34 cellular contexts compared by ENCODE assay signal in genomic region chr7:133124974-133125373, GRCh38.
"Had no signal": no experiment of that assay in that cellular context is flagged by ENCODE, and none has a peak within 500 bp of the region (broad histone marks: within the 10 kb centered on the region; RNA-seq: fewer than 3 reads in every experiment).

No MANE protein-coding gene starts in this region.

- H3K4me1 ChIP-seq: SJCRH30 had no signal

- H3K4me1 Mint-ChIP-seq: activated CD4-positive, alpha-beta memory T cell treated with anti-CD3 and anti-CD28 coated beads, Interleukin-2, amount 10 ng/mL, durations not matched to agents 7 days and 5 days; activated CD8-positive, alpha-beta memory T cell treated with anti-CD3 and anti-CD28 coated beads, Interleukin-2, amount 10 ng/mL, durations not matched to agents 7 days and 5 days; activated naive CD8-positive, alpha-beta T cell treated with anti-CD3 and anti-CD28 coated beads for 36 hours; central memory CD8-positive, alpha-beta T cell had no signal

- H3K9me3 Mint-ChIP-seq: activated CD4-positive, alpha-beta memory T cell treated with anti-CD3 and anti-CD28 coated beads, Interleukin-2, amount 10 ng/mL, durations not matched to agents 7 days and 5 days; activated naive CD8-positive, alpha-beta T cell treated with anti-CD3 and anti-CD28 coated beads for 36 hours; central memory CD8-positive, alpha-beta T cell had no signal

- H3K4me3 Mint-ChIP-seq: activated CD4-positive, alpha-beta memory T cell treated with anti-CD3 and anti-CD28 coated beads, Interleukin-2, amount 10 ng/mL, durations not matched to agents 7 days and 5 days; activated CD8-positive, alpha-beta memory T cell treated with anti-CD3 and anti-CD28 coated beads, Interleukin-2, amount 10 ng/mL, durations not matched to agents 7 days and 5 days; activated naive CD8-positive, alpha-beta T cell treated with anti-CD3 and anti-CD28 coated beads for 36 hours; central memory CD8-positive, alpha-beta T cell had no signal

- DNase-seq: activated CD4-positive, alpha-beta memory T cell treated with anti-CD3 and anti-CD28 coated beads, Interleukin-2, amount 10 ng/mL, durations not matched to agents 7 days and 5 days; activated CD4-positive, alpha-beta T cell treated with anti-CD3 and anti-CD28 coated beads for 1 hour; activated CD4-positive, alpha-beta T cell treated with anti-CD3 and anti-CD28 coated beads for 48 hours; activated CD4-positive, CD25-positive, alpha-beta regulatory T cell; activated CD8-positive, alpha-beta memory T cell treated with anti-CD3 and anti-CD28 coated beads for 24 hours; activated CD8-positive, alpha-beta memory T cell treated with anti-CD3 and anti-CD28 coated beads, Interleukin-2, amount 10 ng/mL, durations not matched to agents 7 days and 5 days; activated CD8-positive, alpha-beta memory T cell treated with anti-CD3 and anti-CD28 coated beads, Interleukin-2, amount 50 U/mL, for 48 hours; activated effector memory CD4-positive, alpha-beta T cell treated with Interleukin-2 at 50 U/mL for 16 hours; activated naive CD4-positive, alpha-beta T cell treated with anti-CD3 and anti-CD28 coated beads, Interleukin-2, amount 50 U/mL, for 16 hours; activated naive CD8-positive, alpha-beta T cell treated with anti-CD3 and anti-CD28 coated beads for 36 hours; activated T-cell treated with anti-CD3 and anti-CD28 coated beads, Interleukin-2, amount 50 U/mL, for 48 hours; amniotic stem cell; aorta; Kasumi-1; MG63; NCI-H1048; NCI-H1105 treated with DMSO at 0.1 percent for 48 hours; NCI-H1436; NCI-H1694; NCI-H1930; NCI-H2081 treated with DMSO at 0.1 percent for 48 hours; NCI-H226; NCI-H446 treated with DMSO at 0.1 percent for 48 hours; SHP77; SJCRH30; SW 1271; T-helper 1 cell; T-helper 2 cell; T-helper 9 cell; WERI-Rb-1 had no signal

- H3K36me3 ChIP-seq: cardiac muscle cell, MG63, SJCRH30, WERI-Rb-1 had no signal

- ATAC-seq: activated CD8-positive, alpha-beta memory T cell treated with anti-CD3 and anti-CD28 coated beads, Interleukin-2, amount 10 ng/mL, durations not matched to agents 7 days and 5 days; Panc1 had no signal

- H3K27ac Mint-ChIP-seq: activated CD4-positive, alpha-beta memory T cell treated with anti-CD3 and anti-CD28 coated beads, Interleukin-2, amount 10 ng/mL, durations not matched to agents 7 days and 5 days; activated CD8-positive, alpha-beta memory T cell treated with anti-CD3 and anti-CD28 coated beads, Interleukin-2, amount 10 ng/mL, durations not matched to agents 7 days and 5 days; activated naive CD8-positive, alpha-beta T cell treated with anti-CD3 and anti-CD28 coated beads for 36 hours had no signal

- H3K4me3 ChIP-seq: cardiac muscle cell, MG63, SJCRH30, SK-N-MC had no signal

- H3K36me3 Mint-ChIP-seq: activated CD8-positive, alpha-beta memory T cell treated with anti-CD3 and anti-CD28 coated beads, Interleukin-2, amount 10 ng/mL, durations not matched to agents 7 days and 5 days; activated naive CD8-positive, alpha-beta T cell treated with anti-CD3 and anti-CD28 coated beads for 36 hours had no signal

- H3K9me3 ChIP-seq: MG63, SJCRH30 had no signal

- H3K27me3 ChIP-seq: cardiac muscle cell, MG63, SJCRH30 had no signal

- H3K27ac ChIP-seq: cardiac muscle cell, SJCRH30, SK-N-MC, WERI-Rb-1 had no signal
